2 cellular contexts compared by ENCODE assay signal in the genomic region with DNA sequence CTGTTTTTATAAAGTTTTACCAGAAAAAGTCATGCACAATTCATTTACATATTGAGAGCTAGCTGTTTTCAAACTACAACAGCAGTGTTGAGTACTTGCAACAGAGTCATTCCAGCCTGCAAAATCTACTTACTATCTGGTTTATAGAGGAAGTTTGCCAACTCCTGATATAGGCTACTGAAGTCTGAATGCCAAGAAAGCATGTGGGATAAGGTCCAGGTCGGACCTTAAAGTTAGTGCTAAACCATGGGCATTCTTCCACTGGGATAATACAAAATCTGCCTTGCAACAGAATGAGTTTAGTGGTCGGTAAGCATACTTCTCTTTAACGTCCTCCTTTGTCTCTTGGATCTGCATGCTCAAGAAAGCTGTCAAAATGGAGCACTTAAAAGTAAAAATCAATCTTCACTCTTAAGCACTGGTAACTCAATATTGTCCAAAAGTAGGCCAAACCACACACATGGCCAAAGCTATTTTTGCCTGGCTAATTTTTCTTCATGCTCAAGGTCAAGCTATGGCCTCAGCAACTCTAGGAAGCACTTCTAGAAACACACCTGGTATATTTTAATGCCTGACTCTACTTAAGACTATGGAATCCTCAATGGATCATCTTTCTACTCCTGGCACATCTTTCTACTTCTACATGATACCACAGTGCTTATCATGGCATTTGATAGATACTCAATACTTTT.
TF ChIP-seq lines count a peak whose summit lies in the region.

No MANE protein-coding gene starts in this region.

TF ChIP-seq in A549, 52 proteins besides CTCF, POLR2A, EP300 and RAD21:
- TF ChIP-seq CBX2 (IDR thresholded peaks at IDR 0.05; ENCODE audit: borderline replicate concordance, low read depth), result no peak
- no peak for TF ChIP-seq HES2 (IDR thresholded peaks at IDR 0.05)
- no peak for TF ChIP-seq HOXB13 (CRISPR knock-in tag; IDR thresholded peaks at IDR 0.05; ENCODE audit: low read depth)
- no peak for TF ChIP-seq KDM5A (IDR thresholded peaks at IDR 0.05)
- TF ChIP-seq NFE2L2 (conservative IDR thresholded peaks at IDR 0.05; ENCODE audit: low read length), result no peak
- TF ChIP-seq MAZ (IDR thresholded peaks at IDR 0.05; ENCODE audit: borderline replicate concordance, low read depth, low read length), result no peak
- no peak for TF ChIP-seq HOXA7 (CRISPR knock-in tag; IDR thresholded peaks at IDR 0.05)
- no peak for TF ChIP-seq RARB (CRISPR knock-in tag; IDR thresholded peaks at IDR 0.05)
- TF ChIP-seq RNF2 (IDR thresholded peaks at IDR 0.05; ENCODE audit: borderline replicate concordance, low read depth), result no peak
- TF ChIP-seq EHF (CRISPR knock-in tag; IDR thresholded peaks at IDR 0.05), result no peak
- TF ChIP-seq SMC3 (IDR thresholded peaks at IDR 0.05), result no peak
- TF ChIP-seq JUNB (IDR thresholded peaks at IDR 0.05), result no peak
- no peak for TF ChIP-seq FOSB (CRISPR knock-in tag; IDR thresholded peaks at IDR 0.05)
- no peak for TF ChIP-seq ZNF302 (CRISPR knock-in tag; IDR thresholded peaks at IDR 0.05)
- TF ChIP-seq BCL3 (IDR thresholded peaks at IDR 0.05), result no peak
- TF ChIP-seq, protein P1, sequence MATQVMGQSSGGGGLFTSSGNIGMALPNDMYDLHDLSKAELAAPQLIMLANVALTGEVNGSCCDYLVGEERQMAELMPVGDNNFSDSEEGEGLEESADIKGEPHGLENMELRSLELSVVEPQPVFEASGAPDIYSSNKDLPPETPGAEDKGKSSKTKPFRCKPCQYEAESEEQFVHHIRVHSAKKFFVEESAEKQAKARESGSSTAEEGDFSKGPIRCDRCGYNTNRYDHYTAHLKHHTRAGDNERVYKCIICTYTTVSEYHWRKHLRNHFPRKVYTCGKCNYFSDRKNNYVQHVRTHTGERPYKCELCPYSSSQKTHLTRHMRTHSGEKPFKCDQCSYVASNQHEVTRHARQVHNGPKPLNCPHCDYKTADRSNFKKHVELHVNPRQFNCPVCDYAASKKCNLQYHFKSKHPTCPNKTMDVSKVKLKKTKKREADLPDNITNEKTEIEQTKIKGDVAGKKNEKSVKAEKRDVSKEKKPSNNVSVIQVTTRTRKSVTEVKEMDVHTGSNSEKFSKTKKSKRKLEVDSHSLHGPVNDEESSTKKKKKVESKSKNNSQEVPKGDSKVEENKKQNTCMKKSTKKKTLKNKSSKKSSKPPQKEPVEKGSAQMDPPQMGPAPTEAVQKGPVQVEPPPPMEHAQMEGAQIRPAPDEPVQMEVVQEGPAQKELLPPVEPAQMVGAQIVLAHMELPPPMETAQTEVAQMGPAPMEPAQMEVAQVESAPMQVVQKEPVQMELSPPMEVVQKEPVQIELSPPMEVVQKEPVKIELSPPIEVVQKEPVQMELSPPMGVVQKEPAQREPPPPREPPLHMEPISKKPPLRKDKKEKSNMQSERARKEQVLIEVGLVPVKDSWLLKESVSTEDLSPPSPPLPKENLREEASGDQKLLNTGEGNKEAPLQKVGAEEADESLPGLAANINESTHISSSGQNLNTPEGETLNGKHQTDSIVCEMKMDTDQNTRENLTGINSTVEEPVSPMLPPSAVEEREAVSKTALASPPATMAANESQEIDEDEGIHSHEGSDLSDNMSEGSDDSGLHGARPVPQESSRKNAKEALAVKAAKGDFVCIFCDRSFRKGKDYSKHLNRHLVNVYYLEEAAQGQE (IDR thresholded peaks at IDR 0.05), result no peak
- TF ChIP-seq MAX (IDR thresholded peaks at IDR 0.05), result no peak
- TF ChIP-seq, protein P2, sequence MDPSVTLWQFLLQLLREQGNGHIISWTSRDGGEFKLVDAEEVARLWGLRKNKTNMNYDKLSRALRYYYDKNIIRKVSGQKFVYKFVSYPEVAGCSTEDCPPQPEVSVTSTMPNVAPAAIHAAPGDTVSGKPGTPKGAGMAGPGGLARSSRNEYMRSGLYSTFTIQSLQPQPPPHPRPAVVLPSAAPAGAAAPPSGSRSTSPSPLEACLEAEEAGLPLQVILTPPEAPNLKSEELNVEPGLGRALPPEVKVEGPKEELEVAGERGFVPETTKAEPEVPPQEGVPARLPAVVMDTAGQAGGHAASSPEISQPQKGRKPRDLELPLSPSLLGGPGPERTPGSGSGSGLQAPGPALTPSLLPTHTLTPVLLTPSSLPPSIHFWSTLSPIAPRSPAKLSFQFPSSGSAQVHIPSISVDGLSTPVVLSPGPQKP (IDR thresholded peaks at IDR 0.05; ENCODE audit: low read depth, low read length), result no peak
- TF ChIP-seq ZSCAN20 (CRISPR knock-in tag; IDR thresholded peaks at IDR 0.05), result no peak

TF ChIP-seq in IMR-90, 13 proteins besides CTCF, POLR2A, EP300 and RAD21:
- TF ChIP-seq CEBPB (IDR thresholded peaks at IDR 0.05; ENCODE audit: low read depth, low read length) (no peak), RCOR1 (IDR thresholded peaks at IDR 0.05; ENCODE audit: insufficient replicate concordance, low read length) (no peak), NFE2L2 (IDR thresholded peaks at IDR 0.05; ENCODE audit: low read depth, low read length) (no peak), MAFK (IDR thresholded peaks at IDR 0.05; ENCODE audit: low read depth, low read length) (no peak), CHD1 (IDR thresholded peaks at IDR 0.05; ENCODE audit: low read depth, low read length) (no peak), MAZ (IDR thresholded peaks at IDR 0.05; ENCODE audit: borderline replicate concordance, low read depth, low read length) (no peak)
- TF ChIP-seq, protein P3, sequence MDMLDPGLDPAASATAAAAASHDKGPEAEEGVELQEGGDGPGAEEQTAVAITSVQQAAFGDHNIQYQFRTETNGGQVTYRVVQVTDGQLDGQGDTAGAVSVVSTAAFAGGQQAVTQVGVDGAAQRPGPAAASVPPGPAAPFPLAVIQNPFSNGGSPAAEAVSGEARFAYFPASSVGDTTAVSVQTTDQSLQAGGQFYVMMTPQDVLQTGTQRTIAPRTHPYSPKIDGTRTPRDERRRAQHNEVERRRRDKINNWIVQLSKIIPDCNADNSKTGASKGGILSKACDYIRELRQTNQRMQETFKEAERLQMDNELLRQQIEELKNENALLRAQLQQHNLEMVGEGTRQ (IDR thresholded peaks at IDR 0.05; ENCODE audit: low read depth, low read length), result no peak
- TF ChIP-seq, protein P2 (IDR thresholded peaks at IDR 0.05; ENCODE audit: borderline replicate concordance, low read depth, low read length), result no peak
